Comparison of ENCODE assay signal across 24 cellular contexts in the genomic region with DNA sequence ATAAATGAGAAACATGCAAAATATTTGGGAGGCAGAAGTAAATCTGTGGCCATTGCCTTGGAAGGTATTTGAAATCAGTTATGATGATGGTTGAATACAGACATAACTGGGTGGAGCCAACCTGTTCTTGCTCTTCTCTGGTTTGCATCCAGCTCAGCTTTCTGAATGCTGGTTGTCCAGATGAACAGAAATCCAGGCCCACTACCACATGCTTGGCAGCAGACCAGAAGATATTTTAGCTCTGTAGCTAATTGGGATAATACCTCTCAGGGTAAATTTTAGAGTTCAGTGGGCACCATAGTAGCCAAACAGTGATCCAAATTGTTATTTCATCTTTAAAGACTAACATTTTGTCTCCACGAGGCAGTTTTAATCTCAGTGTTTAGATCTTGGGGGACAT.
"Had no signal": no experiment of that assay in that cellular context is flagged by ENCODE, and none has a peak within 500 bp of the region (broad histone marks: within the 10 kb centered on the region; RNA-seq: fewer than 3 reads in every experiment).

No MANE protein-coding gene starts in this region.

- DNase-seq: natural killer cell; occipital lobe; ovary; posterior cingulate gyrus; psoas muscle; right cardiac atrium; right lobe of liver; sigmoid colon; small intestine; stimulated activated CD4-positive, alpha-beta T cell treated with anti-CD3 and anti-CD28 coated beads, Interleukin-15, amount 100 ng/mL, for 24 hours; stimulated activated CD4-positive, alpha-beta T cell treated with anti-CD3 and anti-CD28 coated beads, Interleukin-2, amount 100 ng/mL, for 24 hours; stimulated activated CD4-positive, alpha-beta T cell treated with anti-CD3 and anti-CD28 coated beads, Interleukin-2, amount 100 ng/mL, for 48 hours; stimulated activated CD4-positive, alpha-beta T cell treated with anti-CD3 and anti-CD28 coated beads, Interleukin-4, amount 100 ng/mL, for 24 hours; stimulated activated naive B cell treated with anti-CD40 and anti-IgM and Interleukin-4, amounts not matched to agents 10 μg/mL and 1 μg/mL and 100 μg/mL, for 72 hours; stimulated activated naive CD4-positive, alpha-beta T cell treated with Interleukin-2 at 50 U/mL for 16 hours; stomach; thyroid gland; trophoblast cell; upper lobe of left lung; uterus had no signal

- H3K27ac ChIP-seq: neural progenitor cell, ovary, parathyroid adenoma, psoas muscle, right lobe of liver, sigmoid colon, stomach, thoracic aorta, thyroid gland, tibial nerve, upper lobe of left lung, uterus had no signal

- H3K9me3 ChIP-seq: ovary, right lobe of liver, sigmoid colon, stomach, thoracic aorta, thyroid gland, tibial nerve, upper lobe of left lung, uterus had no signal

- H3K27me3 ChIP-seq: neural progenitor cell, ovary, right lobe of liver, sigmoid colon, stomach, thyroid gland, tibial nerve, upper lobe of left lung, uterus had no signal

- FAIRE-seq: small intestine had no signal

- H3K36me3 ChIP-seq: neural progenitor cell, ovary, right lobe of liver, sigmoid colon, stomach, thoracic aorta, thyroid gland, tibial nerve, upper lobe of left lung, uterus had no signal

- H3K9ac ChIP-seq: neural progenitor cell, parathyroid adenoma had no signal

- H3K4me1 ChIP-seq: neural progenitor cell, parathyroid adenoma, psoas muscle, right lobe of liver, sigmoid colon, stomach, thyroid gland, tibial nerve, upper lobe of left lung, uterus had no signal

- H3K4me3 ChIP-seq: neural progenitor cell, ovary, psoas muscle, right lobe of liver, sigmoid colon, stomach, thoracic aorta, thyroid gland, tibial nerve, upper lobe of left lung, uterus had no signal
